24 cellular contexts compared by ENCODE assay signal in the genomic region with DNA sequence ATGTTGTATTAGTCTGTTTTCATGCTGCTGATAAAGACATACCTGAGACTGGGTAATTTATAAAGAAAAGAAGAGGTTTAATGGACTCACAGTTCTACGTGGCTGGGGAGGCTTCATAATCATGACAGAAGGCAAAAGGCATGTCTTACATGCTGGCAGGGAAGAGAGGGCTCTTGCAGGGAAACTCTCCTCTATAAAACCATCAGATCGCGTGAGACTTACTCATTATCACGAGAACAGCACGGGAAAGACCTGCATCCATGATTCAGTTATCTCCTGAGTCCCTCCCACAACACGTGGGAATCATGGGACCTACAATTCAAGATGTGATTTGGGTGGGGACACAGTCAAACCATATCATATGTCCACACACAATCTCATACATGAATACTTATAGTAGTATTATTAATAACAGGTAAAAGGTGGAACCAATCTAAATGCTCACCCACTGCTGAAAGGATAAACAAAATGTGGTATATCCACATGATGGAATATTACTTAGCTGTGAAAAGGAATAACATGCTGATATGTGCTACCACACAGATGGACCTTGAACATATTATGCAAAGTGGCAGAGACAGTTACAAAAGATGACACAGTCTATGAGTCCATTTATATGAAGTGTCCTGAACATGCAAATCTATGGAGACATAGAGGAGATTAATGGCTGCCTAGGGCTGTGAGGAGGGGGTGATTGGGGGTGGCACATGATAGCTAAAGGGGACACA. TPM values are rescaled to one million over a fixed set of nuclear protein-coding genes. Genes with fewer than 3 reads are reported as not detected.
A peak's percentile ranks its signal among the peaks of the same experiment; 100 is the strongest.
DNase-seq lines count a peak whose midpoint lies in the region; ATAC-seq, FAIRE-seq and TF ChIP-seq lines count a peak whose summit lies in the region.
"Had no signal": no experiment of that assay in that cellular context is flagged by ENCODE, and none has a peak within 500 bp of the region (broad histone marks: within the 10 kb centered on the region; RNA-seq: fewer than 3 reads in every experiment).

No MANE protein-coding gene starts in this region.

- H3K27me3 ChIP-seq in SK-N-SH (ENCODE audit: insufficient read depth), result no peaks in the 10 kb centered on the region
- H3K27me3 ChIP-seq: BE2C had no signal

- no peak overlapping the region for H3K4me2 ChIP-seq in SK-N-SH
- H3K4me2 ChIP-seq: GM23338 had no signal

- ATAC-seq in SK-N-SH treated with all-trans-retinoic acid at 6 μM for 48 hours (no peak), GM19023 (IDR thresholded peaks at IDR 0.05; ENCODE audit: unreplicated experiment) (no peak)
- ATAC-seq: GM12878, GM23338 had no signal

- H3K4me3 ChIP-seq in SK-N-SH (ENCODE audit: low read depth in 2 of 2, low read length in 1 of 2), result no peak overlapping the region
- no peak overlapping the region for H3K4me3 ChIP-seq in HEK293 (ENCODE audit: low read depth, low read length)
- H3K4me3 ChIP-seq: GM12878, GM23338 had no signal

- TF ChIP-seq RAD21 in SK-N-SH (IDR thresholded peaks at IDR 0.05; ENCODE audit: low read length), result no peak

- 31% methylated on average over 6 of the region's 6 CpGs for WGBS in SK-N-SH (ENCODE audit: low lambda C conversion rate)

- no peaks in the 10 kb centered on the region for H3K4me1 ChIP-seq in SK-N-SH (ENCODE audit: control insufficient read depth in 1 of 2, insufficient read depth in 2 of 2, low read depth in 1 of 2, low read length in 1 of 2)
- no peaks in the 10 kb centered on the region for H3K4me1 ChIP-seq in HEK293 (ENCODE audit: control insufficient read depth, insufficient read depth, low read length)
- H3K4me1 ChIP-seq: BE2C had no signal

- TF ChIP-seq CTCF in SK-N-SH (IDR thresholded peaks at IDR 0.05) (no peak), HEK293 (tag by site-specific recombination; IDR thresholded peaks at IDR 0.05) (no peak)

- CTCF ChIA-PET in SK-N-SH (lab: Yijun Ruan, JAX) (no interaction called here), HEK293 (lab: Yijun Ruan, JAX) (interaction anchor here (1.1 to 1.4 kb wide), 4 partner anchors 11 to 50 kb away, joined by 3 to 4 read pairs (median 3); a partner anchor contains a TSS)

- no peaks in the 10 kb centered on the region for H4K20me1 ChIP-seq in SK-N-SH (ENCODE audit: insufficient read depth)

- no peak overlapping the region for H3K9ac ChIP-seq in SK-N-SH

- H2AFZ ChIP-seq in SK-N-SH (ENCODE audit: low read depth), result no peak overlapping the region
- H2AFZ ChIP-seq: GM23338 had no signal

- H3K36me3 ChIP-seq in SK-N-SH (replicated peaks in 1 of 2; ENCODE audit: control insufficient read depth in 1 of 2, insufficient read depth in 2 of 2, low read length in 1 of 2), result no peaks in the 10 kb centered on the region
- H3K36me3 ChIP-seq in HEK293 (ENCODE audit: control insufficient read depth in 2 of 2, insufficient read depth in 1 of 2, low read length in 2 of 2), result peaks cover 0 to 3% of the 10 kb centered on the region in 2 experiments; a peak in 1 of 3 replicates
- H3K36me3 ChIP-seq: BE2C had no signal

- H3K9me3 ChIP-seq in SK-N-SH, result no peaks in the 10 kb centered on the region
- peaks cover 11% of the 10 kb centered on the region for H3K9me3 ChIP-seq in HEK293 (ENCODE audit: control insufficient read depth, insufficient read depth, low read depth, low read length)
- H3K9me3 ChIP-seq: BE2C had no signal

- peak; percentile 62 for FAIRE-seq in urothelium cell line (lab: Jason Lieb, UNC)
- FAIRE-seq: GM12878, H54 had no signal

- POLR2A ChIA-PET in SK-N-SH (lab: Yijun Ruan, JAX), result interaction anchor here (0.7 kb wide), 1 partner anchor 70 kb away, joined by 3 read pairs; no protein-coding TSS in a partner anchor
- POLR2A ChIA-PET in HEK293 (lab: Yijun Ruan, JAX), result no interaction called here

- DNase-seq in SK-N-SH (no peak), ecto neural progenitor cell (ENCODE audit: low spot score) (peak; percentile 20), urothelium cell line (ENCODE audit: low spot score) (no peak), SIG-M5 (lab: John Stamatoyannopoulos, UW) (no peak)
- DNase-seq: ACHN; BE2C; C1 segment of cervical spinal cord; CD4-positive, CD25-positive, alpha-beta regulatory T cell; CD8-positive, alpha-beta memory T cell; COR-L47; DMS 273 treated with DMSO at 0.1 percent for 48 hours; DMS53; DND-41; EL; HCEC 1CT; HFFc6; IMR-90 had no signal

- TF ChIP-seq EP300 in SK-N-SH (IDR thresholded peaks at IDR 0.05; ENCODE audit: borderline replicate concordance in 1 of 2, low read depth in 1 of 2, low read length in 1 of 2), result no peak

- H3F3A ChIP-seq in SK-N-SH (replicated peaks; ENCODE audit: insufficient read depth), result no peaks in the 10 kb centered on the region

- H3K9me2 ChIP-seq in SK-N-SH, result no peaks in the 10 kb centered on the region; the same call in 1 of the 2 replicates

- H3K27ac ChIP-seq in SK-N-SH (ENCODE audit: low read depth in 2 of 2, low read length in 1 of 2) (no peak overlapping the region), HEK293 (ENCODE audit: extremely low read depth, low read depth, low read length) (no peak overlapping the region)
- H3K27ac ChIP-seq: HL-60 had no signal

- H3K79me2 ChIP-seq in SK-N-SH (ENCODE audit: insufficient read depth), result no peaks in the 10 kb centered on the region

TF ChIP-seq in SK-N-SH treated with all-trans-retinoic acid at 6 μM for 48 hours, 23 proteins besides CTCF, POLR2A, EP300 and RAD21 (continues in another document):
- TF ChIP-seq, protein P1, sequence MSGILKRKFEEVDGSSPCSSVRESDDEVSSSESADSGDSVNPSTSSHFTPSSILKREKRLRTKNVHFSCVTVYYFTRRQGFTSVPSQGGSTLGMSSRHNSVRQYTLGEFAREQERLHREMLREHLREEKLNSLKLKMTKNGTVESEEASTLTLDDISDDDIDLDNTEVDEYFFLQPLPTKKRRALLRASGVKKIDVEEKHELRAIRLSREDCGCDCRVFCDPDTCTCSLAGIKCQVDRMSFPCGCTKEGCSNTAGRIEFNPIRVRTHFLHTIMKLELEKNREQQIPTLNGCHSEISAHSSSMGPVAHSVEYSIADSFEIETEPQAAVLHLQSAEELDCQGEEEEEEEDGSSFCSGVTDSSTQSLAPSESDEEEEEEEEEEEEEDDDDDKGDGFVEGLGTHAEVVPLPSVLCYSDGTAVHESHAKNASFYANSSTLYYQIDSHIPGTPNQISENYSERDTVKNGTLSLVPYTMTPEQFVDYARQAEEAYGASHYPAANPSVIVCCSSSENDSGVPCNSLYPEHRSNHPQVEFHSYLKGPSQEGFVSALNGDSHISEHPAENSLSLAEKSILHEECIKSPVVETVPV (CRISPR knock-in tag; IDR thresholded peaks at IDR 0.05), result no peak

TF ChIP-seq in SK-N-SH, 30 proteins besides CTCF, POLR2A, EP300 and RAD21 (continues in another document):
- TF ChIP-seq TAF1 (IDR thresholded peaks at IDR 0.05; ENCODE audit: borderline replicate concordance, low read depth, low read length) (no peak), TEAD4 (IDR thresholded peaks at IDR 0.05; ENCODE audit: borderline replicate concordance, insufficient read depth) (no peak), NRF1 (IDR thresholded peaks at IDR 0.05; ENCODE audit: low read depth, low read length) (no peak), SMC3 (IDR thresholded peaks at IDR 0.05; ENCODE audit: low read depth, low read length) (no peak), NFIC (IDR thresholded peaks at IDR 0.05; ENCODE audit: borderline replicate concordance) (no peak), GABPA (IDR thresholded peaks at IDR 0.05; ENCODE audit: low read depth) (no peak)
- TF ChIP-seq, protein P2, sequence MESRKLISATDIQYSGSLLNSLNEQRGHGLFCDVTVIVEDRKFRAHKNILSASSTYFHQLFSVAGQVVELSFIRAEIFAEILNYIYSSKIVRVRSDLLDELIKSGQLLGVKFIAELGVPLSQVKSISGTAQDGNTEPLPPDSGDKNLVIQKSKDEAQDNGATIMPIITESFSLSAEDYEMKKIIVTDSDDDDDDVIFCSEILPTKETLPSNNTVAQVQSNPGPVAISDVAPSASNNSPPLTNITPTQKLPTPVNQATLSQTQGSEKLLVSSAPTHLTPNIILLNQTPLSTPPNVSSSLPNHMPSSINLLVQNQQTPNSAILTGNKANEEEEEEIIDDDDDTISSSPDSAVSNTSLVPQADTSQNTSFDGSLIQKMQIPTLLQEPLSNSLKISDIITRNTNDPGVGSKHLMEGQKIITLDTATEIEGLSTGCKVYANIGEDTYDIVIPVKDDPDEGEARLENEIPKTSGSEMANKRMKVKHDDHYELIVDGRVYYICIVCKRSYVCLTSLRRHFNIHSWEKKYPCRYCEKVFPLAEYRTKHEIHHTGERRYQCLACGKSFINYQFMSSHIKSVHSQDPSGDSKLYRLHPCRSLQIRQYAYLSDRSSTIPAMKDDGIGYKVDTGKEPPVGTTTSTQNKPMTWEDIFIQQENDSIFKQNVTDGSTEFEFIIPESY (IDR thresholded peaks at IDR 0.05; ENCODE audit: borderline replicate concordance, low read depth), result no peak

TF ChIP-seq in HEK293, 187 proteins besides CTCF, POLR2A, EP300 and RAD21 (continues in another document):
- TF ChIP-seq, protein P3, sequence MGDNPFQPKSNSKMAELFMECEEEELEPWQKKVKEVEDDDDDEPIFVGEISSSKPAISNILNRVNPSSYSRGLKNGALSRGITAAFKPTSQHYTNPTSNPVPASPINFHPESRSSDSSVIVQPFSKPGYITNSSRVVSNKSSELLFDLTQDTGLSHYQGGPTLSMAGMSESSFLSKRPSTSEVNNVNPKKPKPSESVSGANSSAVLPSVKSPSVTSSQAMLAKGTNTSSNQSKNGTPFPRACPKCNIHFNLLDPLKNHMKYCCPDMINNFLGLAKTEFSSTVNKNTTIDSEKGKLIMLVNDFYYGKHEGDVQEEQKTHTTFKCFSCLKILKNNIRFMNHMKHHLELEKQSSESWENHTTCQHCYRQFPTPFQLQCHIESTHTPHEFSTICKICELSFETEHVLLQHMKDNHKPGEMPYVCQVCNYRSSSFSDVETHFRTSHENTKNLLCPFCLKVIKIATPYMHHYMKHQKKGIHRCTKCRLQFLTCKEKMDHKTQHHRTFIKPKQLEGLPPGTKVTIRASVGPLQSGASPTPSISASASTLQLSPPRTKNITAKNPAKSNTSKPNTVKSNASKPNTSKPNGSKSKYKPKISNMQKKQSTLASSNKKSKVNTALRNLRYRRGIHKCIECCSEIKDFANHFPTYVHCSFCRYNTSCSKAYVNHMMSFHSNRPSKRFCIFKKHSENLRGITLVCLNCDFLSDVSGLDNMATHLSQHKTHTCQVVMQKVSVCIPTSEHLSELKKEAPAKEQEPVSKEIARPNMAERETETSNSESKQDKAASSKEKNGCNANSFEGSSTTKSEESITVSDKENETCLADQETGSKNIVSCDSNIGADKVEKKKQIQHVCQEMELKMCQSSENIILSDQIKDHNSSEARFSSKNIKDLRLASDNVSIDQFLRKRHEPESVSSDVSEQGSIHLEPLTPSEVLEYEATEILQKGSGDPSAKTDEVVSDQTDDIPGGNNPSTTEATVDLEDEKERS (tag by site-specific recombination; IDR thresholded peaks at IDR 0.05), result peak; percentile 58; the same call in 1 of the 2 replicates

RNA-seq across cellular contexts. Expression of a gene that starts 20.9 kb away (rescaled TPM):
- 0.06 and 0.15 TPM in 2 replicates for polyA plus RNA-seq in SK-N-SH (2012; rRNA removed)
- 0.08 and 0.12 TPM in 2 replicates for polyA plus RNA-seq in SK-N-SH (2012; cell fraction: cytosol; rRNA removed)
- polyA plus RNA-seq in SK-N-SH (2012; cell fraction: nucleus; rRNA removed), result 0.04 and 0.10 TPM in 2 replicates

RNA-seq across cellular contexts. Expression of a gene that starts 50.3 kb away (rescaled TPM):
- 9.1 and 9.5 TPM in 2 replicates for polyA plus RNA-seq in SK-N-SH (2012; rRNA removed)
- polyA plus RNA-seq in SK-N-SH (2012; cell fraction: cytosol; rRNA removed), result 10.7 and 12.3 TPM in 2 replicates
- polyA plus RNA-seq in SK-N-SH (2012; cell fraction: nucleus; rRNA removed), result 6.8 and 9.6 TPM in 2 replicates
